In the genomic region with DNA sequence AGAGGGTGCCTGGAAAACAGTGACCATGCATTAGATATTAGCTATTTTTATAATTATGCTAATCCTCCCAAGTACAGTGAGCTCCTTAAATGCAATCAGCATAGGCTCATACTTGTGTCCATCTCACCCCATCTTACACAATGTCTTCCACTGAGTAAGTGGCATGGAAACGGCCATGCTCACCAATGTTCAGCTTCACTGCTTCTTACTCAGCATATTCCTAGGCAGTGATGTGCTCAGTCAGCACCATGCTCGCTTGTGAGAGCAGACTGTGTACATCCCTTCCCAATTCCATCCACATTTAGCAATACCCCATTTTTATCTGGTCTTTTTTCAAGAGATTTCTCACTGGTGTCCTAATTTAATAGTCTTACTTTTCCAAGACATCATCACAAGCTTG, we compare ENCODE assay signal across 28 cellular contexts.
"Had no signal": no experiment of that assay in that cellular context is flagged by ENCODE, and none has a peak within 500 bp of the region (broad histone marks: within the 10 kb centered on the region; RNA-seq: fewer than 3 reads in every experiment).

No MANE protein-coding gene starts in this region.

- H3K27me3 ChIP-seq: gastrocnemius medialis, heart right ventricle, neutrophil, pancreas, suprapubic skin, transverse colon, upper lobe of right lung, vagina had no signal

- H3K4me1 ChIP-seq: gastrocnemius medialis, heart right ventricle, pancreas, suprapubic skin, transverse colon, upper lobe of right lung, vagina had no signal

- H3K27ac ChIP-seq: coronary artery, gastrocnemius medialis, heart right ventricle, neutrophil, pancreas, suprapubic skin, transverse colon, upper lobe of right lung, vagina had no signal

- H3K36me3 Mint-ChIP-seq: memory B cell; natural killer cell treated with Interleukin-12 subunit alpha and Interleukin-12 subunit beta and Interleukin-15 and Interleukin-18, amount 100 ng/mL, for 72 hours had no signal

- H3K4me3 ChIP-seq: coronary artery, gastrocnemius medialis, heart right ventricle, lung, pancreas, smooth muscle cell, suprapubic skin, transverse colon, upper lobe of right lung, vagina had no signal

- DNase-seq: dermis blood vessel endothelial cell; effector memory CD8-positive, alpha-beta T cell; foreskin fibroblast; gastrocnemius medialis; glutamatergic neuron; heart right ventricle; hippocampal formation; pancreas; stimulated activated CD4-positive, alpha-beta T cell treated with anti-CD3 and anti-CD28 coated beads, Interleukin-12 subunit alpha, Interleukin-12 subunit beta, amount 100 ng/mL, for 4 hours; stimulated activated CD4-positive, alpha-beta T cell treated with anti-CD3 and anti-CD28 coated beads, Interleukin-1b, Interleukin-23, amount 100 ng/mL, for 48 hours; stimulated activated CD4-positive, alpha-beta T cell treated with anti-CD3 and anti-CD28 coated beads, Interleukin-4, amount 100 ng/mL, for 1 hour; stimulated activated CD8-positive, alpha-beta memory T cell treated with anti-CD3 and anti-CD28 coated beads, Interleukin-4, amount 100 ng/mL, for 48 hours; stimulated activated naive CD4-positive, alpha-beta T cell; stimulated activated naive CD8-positive, alpha-beta T cell treated with anti-CD3 and anti-CD28 coated beads, Interleukin-15, amount 100 ng/mL, for 72 hours; transverse colon; upper lobe of right lung had no signal

- H3K4me3 Mint-ChIP-seq: effector memory CD8-positive, alpha-beta T cell; memory B cell; natural killer cell treated with Interleukin-12 subunit alpha and Interleukin-12 subunit beta and Interleukin-15 and Interleukin-18, amount 100 ng/mL, for 72 hours; neural crest cell; stimulated activated naive CD8-positive, alpha-beta T cell treated with anti-CD3 and anti-CD28 coated beads, Interleukin-15, amount 100 ng/mL, for 72 hours had no signal

- H3K36me3 ChIP-seq: gastrocnemius medialis, heart right ventricle, neutrophil, pancreas, suprapubic skin, transverse colon, upper lobe of right lung, vagina had no signal

- H3K4me2 ChIP-seq: smooth muscle cell had no signal

- H3K27ac Mint-ChIP-seq: effector memory CD8-positive, alpha-beta T cell; memory B cell; natural killer cell treated with Interleukin-12 subunit alpha and Interleukin-12 subunit beta and Interleukin-15 and Interleukin-18, amount 100 ng/mL, for 72 hours; stimulated activated naive CD8-positive, alpha-beta T cell treated with anti-CD3 and anti-CD28 coated beads, Interleukin-15, amount 100 ng/mL, for 72 hours had no signal

- H3K27me3 Mint-ChIP-seq: effector memory CD8-positive, alpha-beta T cell; memory B cell; natural killer cell treated with Interleukin-12 subunit alpha and Interleukin-12 subunit beta and Interleukin-15 and Interleukin-18, amount 100 ng/mL, for 72 hours; stimulated activated naive CD8-positive, alpha-beta T cell treated with anti-CD3 and anti-CD28 coated beads, Interleukin-15, amount 100 ng/mL, for 72 hours had no signal

- H3K4me1 Mint-ChIP-seq: memory B cell; neural crest cell; stimulated activated naive CD8-positive, alpha-beta T cell treated with anti-CD3 and anti-CD28 coated beads, Interleukin-15, amount 100 ng/mL, for 72 hours had no signal

- H3K9me3 ChIP-seq: gastrocnemius medialis, neutrophil, pancreas, upper lobe of right lung, vagina had no signal

- ATAC-seq: effector memory CD8-positive, alpha-beta T cell; esophagus mucosa; gastrocnemius medialis; heart right ventricle; left lobe of liver; natural killer cell treated with Interleukin-12 subunit alpha and Interleukin-12 subunit beta and Interleukin-15 and Interleukin-18, amount 100 ng/mL, for 72 hours; pancreas; sciatic nerve; stimulated activated naive CD8-positive, alpha-beta T cell treated with anti-CD3 and anti-CD28 coated beads, Interleukin-15, amount 100 ng/mL, for 72 hours; upper lobe of right lung had no signal
